In genomic region chr16:66365588-66365987, GRCh38 we compare ENCODE assay signal across 14 cellular contexts. TPM values are rescaled to one million over a fixed set of nuclear protein-coding genes. Genes with fewer than 3 reads are reported as not detected.
DNase-seq lines count a peak whose midpoint lies in the region; ATAC-seq, FAIRE-seq and TF ChIP-seq lines count a peak whose summit lies in the region.
"Had no signal": no experiment of that assay in that cellular context is flagged by ENCODE, and none has a peak within 500 bp of the region (broad histone marks: within the 10 kb centered on the region; RNA-seq: fewer than 3 reads in every experiment).

No MANE protein-coding gene starts in this region.

- H3K4me1 Mint-ChIP-seq in dendritic cell treated with granulocyte-macrophage colony-stimulating factor and Interleukin-4, amounts not matched to agents 40 ng/mL and 50 ng/mL, for 4 days (ENCODE audit: low read depth): peaks cover 87% of the 10 kb centered on the region

- no peak for TF ChIP-seq CTCF in kidney (IDR thresholded peaks at IDR 0.05; ENCODE audit: borderline replicate concordance, extremely low read depth, insufficient read depth)

- peak overlapping the region; percentile 82 to 86 for H3K27ac ChIP-seq in kidney (ENCODE audit: low read depth in 2 of 2, low read length in 2 of 2)
- H3K27ac ChIP-seq in subcutaneous abdominal adipose tissue (ENCODE audit: low read depth, low read length): peak overlapping the region; percentile 82

- H3K27ac Mint-ChIP-seq in dendritic cell treated with granulocyte-macrophage colony-stimulating factor and Interleukin-4, amounts not matched to agents 40 ng/mL and 50 ng/mL, for 4 days: peak overlapping the region; percentile 48
- H3K27ac Mint-ChIP-seq: CD4-positive, alpha-beta T cell; T-cell had no signal

- no peaks in the 10 kb centered on the region for H3K36me3 ChIP-seq in kidney (ENCODE audit: control insufficient read depth in 1 of 2, insufficient read depth in 2 of 2, low read length in 2 of 2)
- peaks cover 0 to 4% (median 0%) of the 10 kb centered on the region in 5 donors for H3K36me3 ChIP-seq in subcutaneous abdominal adipose tissue (ENCODE audit: control insufficient read depth in 5 of 5, insufficient read depth in 5 of 5, low read length in 5 of 5)

- H3K4me1 ChIP-seq in kidney (ENCODE audit: control insufficient read depth in 1 of 2, insufficient read depth in 1 of 2, low read depth in 1 of 2, low read length in 2 of 2) (peaks cover 0 to 7% of the 10 kb centered on the region in 2 donors), subcutaneous abdominal adipose tissue (ENCODE audit: control insufficient read depth in 5 of 5, insufficient read depth in 5 of 5, low read length in 5 of 5) (peaks cover 7 to 89% (median 37%) of the 10 kb centered on the region in 5 donors)

- intact Hi-C loops in dendritic cell treated with granulocyte-macrophage colony-stimulating factor and Interleukin-4, amounts not matched to agents 40 ng/mL and 50 ng/mL, for 4 days (cut with micrococcal nuclease): no loop called here
- intact Hi-C loops in kidney (cut with DNase I): no loop called here

- peaks cover 0 to 4% (median 0%) of the 10 kb centered on the region in 5 donors for H3K27me3 ChIP-seq in subcutaneous abdominal adipose tissue (ENCODE audit: control insufficient read depth in 5 of 5, insufficient read depth in 4 of 5, low read length in 5 of 5)

- DNase-seq in NCI-H446 treated with DMSO at 0.1 percent for 48 hours (lab: John Stamatoyannopoulos, UW): peak; percentile 48
- no peak for DNase-seq in kidney
- DNase-seq in T-helper 2 cell: no peak
- DNase-seq in NCI-H1092 (lab: John Stamatoyannopoulos, UW): no peak
- DNase-seq in islet precursor cell: no peak
- DNase-seq: activated CD4-positive, alpha-beta T cell treated with anti-CD3 and anti-CD28 coated beads, Interleukin-2, amount 50 U/mL, for 48 hours; activated naive CD4-positive, alpha-beta T cell; CD4-positive, alpha-beta T cell; head of caudate nucleus; NCI-H187; T-cell had no signal

- H3K4me3 Mint-ChIP-seq in dendritic cell treated with granulocyte-macrophage colony-stimulating factor and Interleukin-4, amounts not matched to agents 40 ng/mL and 50 ng/mL, for 4 days: no peak overlapping the region
- H3K4me3 Mint-ChIP-seq: CD4-positive, alpha-beta T cell; T-cell had no signal

- H3K9me3 ChIP-seq in kidney (ENCODE audit: control insufficient read depth in 1 of 2, low read length in 2 of 2): no peaks in the 10 kb centered on the region
- H3K9me3 ChIP-seq in subcutaneous abdominal adipose tissue (ENCODE audit: control insufficient read depth in 5 of 5, low read length in 5 of 5): no peaks in the 10 kb centered on the region

- peaks cover 43% of the 10 kb centered on the region for H3K27me3 Mint-ChIP-seq in dendritic cell treated with granulocyte-macrophage colony-stimulating factor and Interleukin-4, amounts not matched to agents 40 ng/mL and 50 ng/mL, for 4 days

- H3K9ac ChIP-seq in kidney (ENCODE audit: low read length in 2 of 2) (no peak overlapping the region), subcutaneous abdominal adipose tissue (ENCODE audit: low read length in 5 of 5) (peak overlapping the region in 1 of 5 donors; percentile 53)

- ATAC-seq in HG03442 (IDR thresholded peaks at IDR 0.05; ENCODE audit: unreplicated experiment): no peak
- ATAC-seq: T-cell had no signal

- no peaks in the 10 kb centered on the region for H3K9me3 Mint-ChIP-seq in dendritic cell treated with granulocyte-macrophage colony-stimulating factor and Interleukin-4, amounts not matched to agents 40 ng/mL and 50 ng/mL, for 4 days
- H3K9me3 Mint-ChIP-seq: CD4-positive, alpha-beta T cell; T-cell had no signal

- no peaks in the 10 kb centered on the region for H3K36me3 Mint-ChIP-seq in dendritic cell treated with granulocyte-macrophage colony-stimulating factor and Interleukin-4, amounts not matched to agents 40 ng/mL and 50 ng/mL, for 4 days (ENCODE audit: low read depth)
- H3K36me3 Mint-ChIP-seq: T-cell had no signal

- no peak overlapping the region for H3K4me3 ChIP-seq in kidney (ENCODE audit: low read length in 2 of 2)
- peak overlapping the region in 3 of 5 donors; percentile 75 to 88 (median 78) for H3K4me3 ChIP-seq in subcutaneous abdominal adipose tissue (ENCODE audit: low read depth in 1 of 5, low read length in 5 of 5)

- no peak for FAIRE-seq in kidney (lab: Jason Lieb, UNC)

RNA-seq across cellular contexts. Expression of gene CDH5, which starts 0.9 kb away (rescaled TPM):
- total RNA-seq in kidney: 41.3 TPM
- 13.9 TPM for polyA plus RNA-seq in kidney (ENCODE audit: insufficient read depth, low read depth, low replicate concordance)
- total RNA-seq: CD4-positive, alpha-beta T cell had no signal

Comparison
In these comparisons a context has a peak if more than half of its experiments do, and no peak if none do; other contexts are left out.
1. H3K4me3 ChIP-seq: peak in subcutaneous abdominal adipose tissue (3 of 5); none in kidney (0 of 2).